In the genomic region with DNA sequence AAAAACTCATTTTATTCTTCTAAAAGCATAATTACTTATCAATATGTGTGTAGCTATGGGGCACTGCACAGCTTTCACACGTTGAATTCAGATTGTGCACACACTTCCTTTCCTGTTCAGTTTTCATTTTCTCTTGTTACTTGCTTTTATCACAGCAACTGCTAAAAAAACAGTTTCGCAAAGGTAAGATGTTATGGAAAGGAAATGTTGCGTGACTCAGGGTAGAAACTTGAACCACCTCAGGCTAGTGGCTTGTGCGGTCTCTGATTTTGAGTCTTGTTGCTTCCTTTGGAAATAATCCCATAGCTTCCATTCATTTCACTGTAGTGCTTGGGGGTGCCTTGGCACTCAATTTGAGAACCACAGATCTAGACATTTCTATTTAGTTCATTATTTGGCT, we compare ENCODE assay signal across 10 cellular contexts.
DNase-seq lines count a peak whose midpoint lies in the region; ATAC-seq and TF ChIP-seq lines count a peak whose summit lies in the region.
"Had no signal": no experiment of that assay in that cellular context is flagged by ENCODE, and none has a peak within 500 bp of the region (broad histone marks: within the 10 kb centered on the region; RNA-seq: fewer than 3 reads in every experiment).

No MANE protein-coding gene starts in this region.

- TF ChIP-seq CTCF in GM12864 (IDR thresholded peaks at IDR 0.05; ENCODE audit: low read depth, low read length, missing control alignments) (no peak), IMR-90 (conservative IDR thresholded peaks at IDR 0.05; ENCODE audit: low read depth, low read length) (no peak), epithelial cell of esophagus (IDR thresholded peaks at IDR 0.05; ENCODE audit: insufficient read depth, low read depth, low read length, missing control alignments) (no peak)

- TF ChIP-seq POLR2A in IMR-90 (IDR thresholded peaks at IDR 0.05; ENCODE audit: low read depth, low read length) = no peak

- H4K8ac ChIP-seq in IMR-90 (ENCODE audit: low read depth in 2 of 2, low read length in 2 of 2) = no peak overlapping the region

- peak overlapping the region; percentile 22 for H2BK20ac ChIP-seq in IMR-90 (ENCODE audit: low read depth, low read length)

- peak overlapping the region; percentile 4; the same call in 1 of the 2 replicates for H3K23ac ChIP-seq in IMR-90 (ENCODE audit: low read depth, low read length)

- no peak overlapping the region for H2BK5ac ChIP-seq in IMR-90 (ENCODE audit: low read depth, low read length, poor library complexity, severe bottlenecking)

- in situ Hi-C loops in IMR-90 (cut with MboI; ENCODE audit: low sequenced_read_pairs) = no loop called here

- no peak overlapping the region for H2AFZ ChIP-seq in IMR-90 (replicated peaks; ENCODE audit: low read length, poor library complexity)

- no peak overlapping the region for H4K5ac ChIP-seq in IMR-90 (ENCODE audit: low read depth, low read length)

- DNase-seq in GM12864 (ENCODE audit: low read depth) (peak; percentile 34), IMR-90 (peak; percentile 64), epithelial cell of esophagus (ENCODE audit: low read depth) (peak; percentile 87), islet precursor cell (no peak), NCI-H2081 (lab: John Stamatoyannopoulos, UW) (no peak), mucosa of gallbladder (ENCODE audit: low spot score) (no peak)
- DNase-seq in activated effector memory CD4-positive, alpha-beta T cell treated with Interleukin-2 at 50 U/mL for 16 hours = no peak
- DNase-seq: DMS53, NCI-H2171 had no signal

- no peaks in the 10 kb centered on the region for H3K27me3 ChIP-seq in IMR-90 (ENCODE audit: control insufficient read depth, insufficient read depth, low read length)

- peaks cover 19% of the 10 kb centered on the region for H3K4me1 ChIP-seq in IMR-90 (ENCODE audit: control insufficient read depth, insufficient read depth, low read length)

- POLR2A ChIA-PET in IMR-90 (lab: Charles Lee; ENCODE audit: unreplicated experiment) = no interaction called here

- ATAC-seq in GM21576 (IDR thresholded peaks at IDR 0.05; ENCODE audit: unreplicated experiment) (peak; percentile 75), IMR-90 (ENCODE audit: low read depth) (no peak)

- peak overlapping the region; percentile 3; the same call in 1 of the 2 replicates for H3K4me2 ChIP-seq in IMR-90 (ENCODE audit: low read depth, low read length)

- dilution Hi-C loops in IMR-90 (cut with HindIII; ENCODE audit: low sequenced_read_pairs, unreplicated experiment) = no loop called here

- H3K9me1 ChIP-seq in IMR-90 (ENCODE audit: insufficient read depth, low read length) = peaks cover 7% of the 10 kb centered on the region; the same call in 1 of the 2 replicates

- no TSS peak for BruUV-seq in IMR-90 (replicated peaks; lab: Mats Ljungman, UMichigan)

- H3K18ac ChIP-seq in IMR-90 (ENCODE audit: low read depth, low read length) = peak overlapping the region; percentile 18; the same call in 1 of the 2 replicates

- H3K79me1 ChIP-seq in IMR-90 (ENCODE audit: low read depth in 1 of 2, low read length in 2 of 2) = peaks cover 19 to 51% of the 10 kb centered on the region in 2 experiments; a peak in 3 of 4 replicates

- H3K9ac ChIP-seq in IMR-90 (ENCODE audit: low read depth, low read length) = no peak overlapping the region

- H2BK120ac ChIP-seq in IMR-90 (ENCODE audit: low read depth, low read length) = 0 out of 2 replicates have a peak overlapping the region, but pooled peaks have one; percentile 4

- no peak overlapping the region for H4K91ac ChIP-seq in IMR-90 (ENCODE audit: insufficient read depth, low read depth, low read length)

- no peak overlapping the region for H2AK5ac ChIP-seq in IMR-90 (ENCODE audit: low read depth, low read length)

- intact Hi-C loops in IMR-90 (cut with micrococcal nuclease) = no loop called here

- H3K56ac ChIP-seq in IMR-90 (ENCODE audit: extremely low read depth, insufficient read depth, low read length) = no peak overlapping the region

- CTCF ChIA-PET in IMR-90 (lab: Yijun Ruan, JAX) = no interaction called here

- no peak overlapping the region for H3K4me3 ChIP-seq in GM12864 (ENCODE audit: low read depth, low read length)
- no peak overlapping the region for H3K4me3 ChIP-seq in IMR-90 (ENCODE audit: insufficient read depth, low read depth, low read length)
- no peak overlapping the region for H3K4me3 ChIP-seq in epithelial cell of esophagus (ENCODE audit: low read length)

- no peak overlapping the region for H3K27ac ChIP-seq in IMR-90 (ENCODE audit: insufficient read depth, low read length)

- H3K9me3 ChIP-seq in IMR-90 (ENCODE audit: control insufficient read depth, insufficient read depth, low read length) = no peaks in the 10 kb centered on the region

- no peak overlapping the region for H2BK15ac ChIP-seq in IMR-90 (ENCODE audit: low read depth, low read length)

- TF ChIP-seq RAD21 in IMR-90 (IDR thresholded peaks at IDR 0.05; ENCODE audit: low read length) = no peak

- H3K36me3 ChIP-seq in IMR-90 (ENCODE audit: control insufficient read depth, insufficient read depth, low read length) = no peaks in the 10 kb centered on the region

- H2AK9ac ChIP-seq in IMR-90 (replicated peaks; ENCODE audit: low read depth, low read length, poor library complexity) = no peak overlapping the region

- H4K20me1 ChIP-seq in IMR-90 (ENCODE audit: insufficient read depth, low read length) = 0 out of 2 replicates have a peak, but pooled peaks cover 4% of the 10 kb centered on the region

- no peak overlapping the region for H3K14ac ChIP-seq in IMR-90 (replicated peaks; ENCODE audit: low read depth, low read length)

- no CpG with 5 or more reads among the region's 4 CpGs for whole genome bisulfite sequencing in IMR-90 (ENCODE audit: extremely low coverage in 2 of 2, insufficient read length in 1 of 2), 2 experiments

- peak overlapping the region; percentile 55 for H3K4ac ChIP-seq in IMR-90 (ENCODE audit: low read depth, low read length)

TF ChIP-seq in IMR-90, 13 proteins besides CTCF, POLR2A, EP300 and RAD21:
- no peak for TF ChIP-seq CEBPB (IDR thresholded peaks at IDR 0.05; ENCODE audit: low read depth, low read length)
- TF ChIP-seq RCOR1 (IDR thresholded peaks at IDR 0.05; ENCODE audit: insufficient replicate concordance, low read length) = no peak
- no peak for TF ChIP-seq MAZ (IDR thresholded peaks at IDR 0.05; ENCODE audit: borderline replicate concordance, low read depth, low read length)
- no peak for TF ChIP-seq MXI1 (IDR thresholded peaks at IDR 0.05; ENCODE audit: borderline replicate concordance, low read depth, low read length)
- TF ChIP-seq SMC3 (IDR thresholded peaks at IDR 0.05; ENCODE audit: low read depth, low read length) = no peak
- TF ChIP-seq FOS (IDR thresholded peaks at IDR 0.05; ENCODE audit: low read depth, low read length) = no peak
- TF ChIP-seq BHLHE40 (IDR thresholded peaks at IDR 0.05; ENCODE audit: low read depth, low read length) = no peak
- TF ChIP-seq NFE2L2 (IDR thresholded peaks at IDR 0.05; ENCODE audit: low read depth, low read length) = no peak
- TF ChIP-seq, protein P1, sequence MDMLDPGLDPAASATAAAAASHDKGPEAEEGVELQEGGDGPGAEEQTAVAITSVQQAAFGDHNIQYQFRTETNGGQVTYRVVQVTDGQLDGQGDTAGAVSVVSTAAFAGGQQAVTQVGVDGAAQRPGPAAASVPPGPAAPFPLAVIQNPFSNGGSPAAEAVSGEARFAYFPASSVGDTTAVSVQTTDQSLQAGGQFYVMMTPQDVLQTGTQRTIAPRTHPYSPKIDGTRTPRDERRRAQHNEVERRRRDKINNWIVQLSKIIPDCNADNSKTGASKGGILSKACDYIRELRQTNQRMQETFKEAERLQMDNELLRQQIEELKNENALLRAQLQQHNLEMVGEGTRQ (IDR thresholded peaks at IDR 0.05; ENCODE audit: low read depth, low read length) = no peak
- TF ChIP-seq RFX5 (IDR thresholded peaks at IDR 0.05; ENCODE audit: low read depth, low read length) = no peak
- TF ChIP-seq, protein P2, sequence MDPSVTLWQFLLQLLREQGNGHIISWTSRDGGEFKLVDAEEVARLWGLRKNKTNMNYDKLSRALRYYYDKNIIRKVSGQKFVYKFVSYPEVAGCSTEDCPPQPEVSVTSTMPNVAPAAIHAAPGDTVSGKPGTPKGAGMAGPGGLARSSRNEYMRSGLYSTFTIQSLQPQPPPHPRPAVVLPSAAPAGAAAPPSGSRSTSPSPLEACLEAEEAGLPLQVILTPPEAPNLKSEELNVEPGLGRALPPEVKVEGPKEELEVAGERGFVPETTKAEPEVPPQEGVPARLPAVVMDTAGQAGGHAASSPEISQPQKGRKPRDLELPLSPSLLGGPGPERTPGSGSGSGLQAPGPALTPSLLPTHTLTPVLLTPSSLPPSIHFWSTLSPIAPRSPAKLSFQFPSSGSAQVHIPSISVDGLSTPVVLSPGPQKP (IDR thresholded peaks at IDR 0.05; ENCODE audit: borderline replicate concordance, low read depth, low read length) = no peak

Comparison
In these comparisons a context has a peak if more than half of its experiments do, and no peak if none do; other contexts are left out.
1. DNase-seq: peak in GM12864 (single experiment), IMR-90 (single experiment) and epithelial cell of esophagus (single experiment); none in islet precursor cell (single experiment), activated effector memory CD4-positive, alpha-beta T cell treated with Interleukin-2 at 50 U/mL for 16 hours (single experiment), NCI-H2081 (0 of 2) and mucosa of gallbladder (single experiment).